ENCODE assay signal across 15 cellular contexts in the genomic region with DNA sequence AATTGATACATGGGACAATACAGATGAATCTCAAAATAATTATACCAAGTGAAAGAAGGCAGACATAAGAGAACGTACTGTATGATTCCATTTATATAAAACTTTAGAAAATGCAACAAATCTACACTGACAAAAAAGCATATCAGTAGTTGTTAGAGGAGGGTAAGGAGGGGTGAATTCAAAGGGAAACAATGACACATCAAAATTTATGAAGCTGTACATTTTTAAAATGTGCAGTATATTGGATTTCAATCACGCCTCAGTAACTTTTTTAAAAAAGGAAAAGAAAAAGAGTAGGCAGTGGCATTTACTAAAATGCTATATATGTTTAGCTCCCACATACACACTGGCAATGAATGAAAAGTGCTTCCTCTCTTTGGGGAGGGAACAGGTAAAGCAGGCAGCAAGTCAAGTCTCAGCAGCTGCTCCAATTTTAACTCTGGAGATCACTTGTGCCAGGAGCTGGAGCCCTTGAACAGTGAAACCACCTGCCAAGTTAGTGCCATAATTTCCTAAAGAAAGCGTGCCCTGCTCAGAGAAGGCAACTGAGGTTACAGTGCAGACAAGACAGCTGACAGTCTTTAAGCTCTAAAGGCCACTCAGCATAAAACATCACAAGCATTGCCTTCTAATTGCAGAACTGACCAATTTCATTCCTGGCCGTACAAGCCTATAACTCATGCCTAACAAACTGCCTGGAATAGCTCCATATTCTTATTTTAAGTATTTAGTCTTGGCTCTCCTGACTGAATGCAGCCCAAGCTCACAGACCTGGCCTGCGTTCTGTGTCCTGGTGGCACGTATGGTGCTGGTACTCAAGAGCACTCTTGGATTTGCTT. TPM values are rescaled to one million over a fixed set of nuclear protein-coding genes. Genes with fewer than 3 reads are reported as not detected.
DNase-seq lines count a peak whose midpoint lies in the region; ATAC-seq and TF ChIP-seq lines count a peak whose summit lies in the region.
"Had no signal": no experiment of that assay in that cellular context is flagged by ENCODE, and none has a peak within 500 bp of the region (broad histone marks: within the 10 kb centered on the region; RNA-seq: fewer than 3 reads in every experiment).

No MANE protein-coding gene starts in this region.

- no peak overlapping the region for H3K4me3 ChIP-seq in heart left ventricle
- H3K4me3 ChIP-seq in skeletal muscle tissue (ENCODE audit: low read length in 3 of 3), result peak overlapping the region in 1 of 3 donors; percentile 4
- no peak overlapping the region for H3K4me3 ChIP-seq in endodermal cell (ENCODE audit: low read length)

- WGBS in heart left ventricle, 4 donors, result 46 to 52% (median 51%) methylated on average over 6 of the region's 6 CpGs
- WGBS in endodermal cell (ENCODE audit: insufficient coverage in 1 of 2, insufficient read length in 1 of 2), 2 experiments, result 93 to 100% methylated on average over 1 to 5 of the region's 6 CpGs

- no peak for TF ChIP-seq POLR2A in heart left ventricle (IDR thresholded peaks at IDR 0.05)

- no peaks in the 10 kb centered on the region for H3K27me3 ChIP-seq in heart left ventricle
- H3K27me3 ChIP-seq in skeletal muscle tissue (ENCODE audit: control insufficient read depth in 3 of 3, insufficient read depth in 3 of 3, low read length in 3 of 3), result no peaks in the 10 kb centered on the region
- no peaks in the 10 kb centered on the region for H3K27me3 ChIP-seq in endodermal cell (ENCODE audit: control insufficient read depth, insufficient read depth, low read length, poor library complexity, severe bottlenecking)

- H3K4me1 ChIP-seq in heart left ventricle (peaks cover 0 to 99% (median 78%) of the 10 kb centered on the region in 12 donors), skeletal muscle tissue (ENCODE audit: control insufficient read depth in 3 of 3, insufficient read depth in 3 of 3, low read length in 3 of 3) (peaks cover 42 to 82% (median 45%) of the 10 kb centered on the region in 3 donors), endodermal cell (ENCODE audit: control insufficient read depth, insufficient read depth, low read length) (peaks cover 6% of the 10 kb centered on the region)

- DNase-seq in NCI-H2107 treated with DMSO at 0.1 percent for 48 hours (lab: John Stamatoyannopoulos, UW; ENCODE audit: unreplicated experiment), result peak; percentile 27
- DNase-seq in NCI-H2107 (lab: John Stamatoyannopoulos, UW), result no peak
- peak; percentile 17 for DNase-seq in NCI-H446 treated with DMSO at 0.1 percent for 48 hours (lab: John Stamatoyannopoulos, UW)
- peak in 1 of 5 donors; percentile 31 for DNase-seq in heart left ventricle
- DNase-seq in effector memory CD8-positive, alpha-beta T cell, result no peak
- DNase-seq in endodermal cell, result no peak
- DNase-seq in stimulated activated CD4-positive, alpha-beta T cell treated with anti-CD3 and anti-CD28 coated beads, Interleukin-4, amount 100 ng/mL, for 4 hours, result no peak
- DNase-seq: ACHN, dermis blood vessel endothelial cell, GF-D8, HCEC 1CT, hippocampal formation, midbrain had no signal

- ATAC-seq in heart left ventricle, result peak; percentile 31 to 78 (median 62)
- ATAC-seq in effector memory CD8-positive, alpha-beta T cell (replicated peaks), result no peak
- ATAC-seq: stimulated activated memory B cell treated with anti-CD40 and anti-IgM and Interleukin-4, amounts not matched to agents 10 μg/mL and 1 μg/mL and 100 μg/mL, for 72 hours had no signal

- TF ChIP-seq CTCF in heart left ventricle (IDR thresholded peaks at IDR 0.05) (no peak), endodermal cell (conservative IDR thresholded peaks at IDR 0.05) (no peak)

- H3K27ac Mint-ChIP-seq in effector memory CD8-positive, alpha-beta T cell, result no peak overlapping the region
- H3K27ac Mint-ChIP-seq in endodermal cell, result no peak overlapping the region
- H3K27ac Mint-ChIP-seq: stimulated activated memory B cell treated with anti-CD40 and anti-IgM and Interleukin-4, amounts not matched to agents 10 μg/mL and 1 μg/mL and 100 μg/mL, for 72 hours had no signal

- H3K9ac ChIP-seq in skeletal muscle tissue (ENCODE audit: low read depth in 1 of 3, low read length in 3 of 3) (peak overlapping the region in 2 of 3 donors; percentile 23 to 69), endodermal cell (ENCODE audit: extremely low read depth, low read length, poor library complexity, severe bottlenecking) (no peak overlapping the region)

- no peaks in the 10 kb centered on the region for H3K9me3 ChIP-seq in heart left ventricle
- no peaks in the 10 kb centered on the region for H3K9me3 ChIP-seq in skeletal muscle tissue (ENCODE audit: control insufficient read depth in 3 of 3, low read length in 3 of 3)
- no peaks in the 10 kb centered on the region for H3K9me3 ChIP-seq in endodermal cell (ENCODE audit: control insufficient read depth, low read length)

- peak overlapping the region in 10 of 12 donors; percentile 23 to 60 (median 39) for H3K27ac ChIP-seq in heart left ventricle
- peak overlapping the region; percentile 77 for H3K27ac ChIP-seq in skeletal muscle tissue (ENCODE audit: low read depth, low read length)
- no peak overlapping the region for H3K27ac ChIP-seq in endodermal cell (ENCODE audit: low read depth, low read length)

- no peak overlapping the region for H3K4me3 Mint-ChIP-seq in effector memory CD8-positive, alpha-beta T cell
- H3K4me3 Mint-ChIP-seq in endodermal cell, result no peak overlapping the region
- H3K4me3 Mint-ChIP-seq: stimulated activated memory B cell treated with anti-CD40 and anti-IgM and Interleukin-4, amounts not matched to agents 10 μg/mL and 1 μg/mL and 100 μg/mL, for 72 hours had no signal

- H3K36me3 Mint-ChIP-seq in effector memory CD8-positive, alpha-beta T cell (ENCODE audit: insufficient read depth), result peaks cover 25% of the 10 kb centered on the region
- no peaks in the 10 kb centered on the region for H3K36me3 Mint-ChIP-seq in endodermal cell (ENCODE audit: low read depth)

- intact Hi-C loops in heart left ventricle (cut with DNase I), result loop anchor here in 1 of 10 donors (5.0 kb wide), 1 partner anchor 50 kb away; no protein-coding TSS in a partner anchor

- H3K27me3 Mint-ChIP-seq in effector memory CD8-positive, alpha-beta T cell, result no peaks in the 10 kb centered on the region
- no peaks in the 10 kb centered on the region for H3K27me3 Mint-ChIP-seq in endodermal cell (ENCODE audit: insufficient read depth)
- H3K27me3 Mint-ChIP-seq: stimulated activated memory B cell treated with anti-CD40 and anti-IgM and Interleukin-4, amounts not matched to agents 10 μg/mL and 1 μg/mL and 100 μg/mL, for 72 hours had no signal

- peaks cover 45 to 86% of the 10 kb centered on the region in 2 donors for H3K4me1 Mint-ChIP-seq in effector memory CD8-positive, alpha-beta T cell (ENCODE audit: low read depth in 2 of 2)
- H3K4me1 Mint-ChIP-seq in endodermal cell, result peaks cover 20% of the 10 kb centered on the region

- no peaks in the 10 kb centered on the region for H3K9me3 Mint-ChIP-seq in effector memory CD8-positive, alpha-beta T cell
- no peaks in the 10 kb centered on the region for H3K9me3 Mint-ChIP-seq in endodermal cell
- H3K9me3 Mint-ChIP-seq: stimulated activated memory B cell treated with anti-CD40 and anti-IgM and Interleukin-4, amounts not matched to agents 10 μg/mL and 1 μg/mL and 100 μg/mL, for 72 hours had no signal

- H3K36me3 ChIP-seq in heart left ventricle (peaks cover 0 to 45% (median 0%) of the 10 kb centered on the region in 9 donors), skeletal muscle tissue (ENCODE audit: control insufficient read depth in 3 of 3, insufficient read depth in 3 of 3, low read length in 3 of 3) (peaks cover 0 to 6% (median 0%) of the 10 kb centered on the region in 3 donors), endodermal cell (ENCODE audit: control insufficient read depth, insufficient read depth, low read length) (peaks cover 19% of the 10 kb centered on the region)

RNA-seq across cellular contexts. Expression of gene FKBP1A, which starts 10.9 kb away (rescaled TPM):
- 100 to 1,000 TPM in 8 of 9 donors, 10 to 100 TPM in 1; 71.3 to 316 (median 144) TPM for total RNA-seq in heart left ventricle
- polyA plus RNA-seq in heart left ventricle, result 100 to 1,000 TPM in 1 of 2 donors, 10 to 100 TPM in 1; 89.6 to 401 TPM
- 56.4 TPM for total RNA-seq in skeletal muscle tissue
- 100 to 1,000 TPM; 181 to 185 TPM for total RNA-seq in endodermal cell
- polyA plus RNA-seq in endodermal cell (2013, experiment 1 of 2), result 175 TPM
- 171 TPM for polyA plus RNA-seq in endodermal cell (2013, experiment 2 of 2)

RNA-seq across cellular contexts. Expression of gene SDCBP2, which starts 53.0 kb away (rescaled TPM):
- 1 to 10 TPM in 8 of 9 donors, under 1 TPM in 1; 0.65 to 4.2 (median 2.1) TPM for total RNA-seq in heart left ventricle
- polyA plus RNA-seq in heart left ventricle, result 1 to 10 TPM; 1.8 to 3.6 TPM
- 1.6 TPM for total RNA-seq in skeletal muscle tissue
- 1 to 10 TPM; 1.5 to 5.1 TPM for total RNA-seq in endodermal cell
- 2.6 TPM for polyA plus RNA-seq in endodermal cell (2013, experiment 1 of 2)
- polyA plus RNA-seq in endodermal cell (2013, experiment 2 of 2), result 3.0 TPM

Comparison
In these comparisons a context has a peak if more than half of its experiments do, and no peak if none do; other contexts are left out.
1. DNase-seq: peak in NCI-H2107 treated with DMSO at 0.1 percent for 48 hours (single experiment) and NCI-H446 treated with DMSO at 0.1 percent for 48 hours (single experiment); none in NCI-H2107 (single experiment), effector memory CD8-positive, alpha-beta T cell (0 of 3), endodermal cell (single experiment) and stimulated activated CD4-positive, alpha-beta T cell treated with anti-CD3 and anti-CD28 coated beads, Interleukin-4, amount 100 ng/mL, for 4 hours (0 of 2).